23 cellular contexts compared by ENCODE assay signal in genomic region chr13:19055611-19056010, GRCh38.
"Had no signal": no experiment of that assay in that cellular context is flagged by ENCODE, and none has a peak within 500 bp of the region (broad histone marks: within the 10 kb centered on the region; RNA-seq: fewer than 3 reads in every experiment).

No MANE protein-coding gene starts in this region.

- H3K36me3 ChIP-seq: neural progenitor cell, ovary, right lobe of liver, sigmoid colon, stomach, thoracic aorta, thyroid gland, tibial nerve, upper lobe of right lung, vagina had no signal

- H3K4me1 ChIP-seq: neural progenitor cell, parathyroid adenoma, psoas muscle, right lobe of liver, sigmoid colon, stomach, thyroid gland, tibial nerve, upper lobe of right lung, vagina had no signal

- H3K9ac ChIP-seq: neural progenitor cell, parathyroid adenoma had no signal

- H2AFZ ChIP-seq: neural progenitor cell, parathyroid adenoma had no signal

- H3K79me2 ChIP-seq: parathyroid adenoma had no signal

- DNase-seq: naive thymus-derived CD4-positive, alpha-beta T cell; natural killer cell; occipital lobe; ovary; psoas muscle; right cardiac atrium; right lobe of liver; sigmoid colon; small intestine; stimulated activated CD4-positive, alpha-beta T cell treated with anti-CD3 and anti-CD28 coated beads, Interleukin-15, amount 100 ng/mL, for 24 hours; stimulated activated CD4-positive, alpha-beta T cell treated with anti-CD3 and anti-CD28 coated beads, Interleukin-2, amount 100 ng/mL, for 24 hours; stimulated activated CD4-positive, alpha-beta T cell treated with anti-CD3 and anti-CD28 coated beads, Interleukin-2, amount 100 ng/mL, for 48 hours; stimulated activated CD4-positive, alpha-beta T cell treated with anti-CD3 and anti-CD28 coated beads, Interleukin-4, amount 100 ng/mL, for 24 hours; stimulated activated naive B cell treated with anti-CD40 and anti-IgM and Interleukin-4, amounts not matched to agents 10 μg/mL and 1 μg/mL and 100 μg/mL, for 72 hours; stimulated activated naive CD4-positive, alpha-beta T cell treated with Interleukin-2 at 50 U/mL for 16 hours; stomach; thyroid gland; upper lobe of right lung had no signal

- H3K4me3 ChIP-seq: neural progenitor cell, ovary, psoas muscle, right lobe of liver, sigmoid colon, stomach, thoracic aorta, thyroid gland, tibial nerve, upper lobe of right lung, vagina had no signal

- H3K4me2 ChIP-seq: neural progenitor cell had no signal

- H3K27me3 ChIP-seq: neural progenitor cell, ovary, right lobe of liver, sigmoid colon, stomach, thyroid gland, tibial nerve, upper lobe of right lung, vagina had no signal

- H3K27ac ChIP-seq: neural progenitor cell, ovary, parathyroid adenoma, psoas muscle, right lobe of liver, sigmoid colon, stomach, thoracic aorta, thyroid gland, tibial nerve, upper lobe of right lung, vagina had no signal

- H3K9me3 ChIP-seq: ovary, psoas muscle, right lobe of liver, sigmoid colon, thoracic aorta, thyroid gland, upper lobe of right lung, vagina had no signal
